In genomic region chr3:197520311-197521276, GRCh38 we compare ENCODE assay signal across 8 cellular contexts. TPM values are rescaled to one million over a fixed set of nuclear protein-coding genes. Genes with fewer than 3 reads are reported as not detected.
DNase-seq lines count a peak whose midpoint lies in the region; ATAC-seq and TF ChIP-seq lines count a peak whose summit lies in the region.

No MANE protein-coding gene starts in this region.

- no peak overlapping the region for H3K4me2 ChIP-seq in fibroblast of lung (ENCODE audit: extremely low read depth, insufficient read depth, low read length)

- H3K27ac ChIP-seq in Panc1 (ENCODE audit: low read length) (no peak overlapping the region), fibroblast of lung (ENCODE audit: insufficient read depth, low read length) (no peak overlapping the region)

- TF ChIP-seq CTCF in Panc1 (IDR thresholded peaks at IDR 0.05): no peak
- no peak for TF ChIP-seq CTCF in fibroblast of lung (conservative IDR thresholded peaks at IDR 0.05 in 1 of 2, IDR thresholded peaks at IDR 0.05 in 1 of 2; ENCODE audit: low read depth in 1 of 2, low read length in 2 of 2)
- no peak for TF ChIP-seq CTCF in osteocyte (IDR thresholded peaks at IDR 0.05)

- H3K4me3 ChIP-seq in Panc1 (ENCODE audit: low read depth in 2 of 2, low read length in 2 of 2): no peak overlapping the region
- H3K4me3 ChIP-seq in fibroblast of lung (replicated peaks in 1 of 4; ENCODE audit: control extremely low read depth in 1 of 4, insufficient read depth in 1 of 4, low read depth in 3 of 4, low read length in 4 of 4): no peak overlapping the region

- no peaks in the 10 kb centered on the region for H3K27me3 Mint-ChIP-seq in osteocyte (ENCODE audit: unreplicated experiment)

- no peaks in the 10 kb centered on the region for H3K36me3 ChIP-seq in Panc1 (ENCODE audit: control insufficient read depth, insufficient read depth, low read length)
- no peaks in the 10 kb centered on the region for H3K36me3 ChIP-seq in fibroblast of lung (ENCODE audit: control insufficient read depth, insufficient read depth, low read length)

- peak overlapping the region; percentile 56 for H3K27ac Mint-ChIP-seq in osteocyte (ENCODE audit: unreplicated experiment)

- in situ Hi-C loops in Panc1 (cut with HindIII; ENCODE audit: low pct_unique_long_range_greater_than_20kb, low sequenced_read_pairs): no loop called here

- CTCF ChIA-PET in Panc1 (lab: Charles Lee): no interaction called here

- H2AFZ ChIP-seq in fibroblast of lung (ENCODE audit: low read length): peak overlapping the region; percentile 33

- no peaks in the 10 kb centered on the region; the same call in 1 of the 2 replicates for H3K27me3 ChIP-seq in Panc1 (ENCODE audit: control insufficient read depth, insufficient read depth, low read length)
- H3K27me3 ChIP-seq in fibroblast of lung (ENCODE audit: control insufficient read depth, insufficient read depth, low read length): no peaks in the 10 kb centered on the region

- DNase-seq in Daoy (ENCODE audit: low read depth): peak; percentile 53
- DNase-seq in Panc1 (ENCODE audit: low read depth, low spot score): no peak
- DNase-seq in fibroblast of lung (ENCODE audit: low read depth in 2 of 2): peak; percentile 63 to 73
- DNase-seq in osteocyte (ENCODE audit: extremely low spot score, unreplicated experiment): no peak
- DNase-seq in activated effector memory CD4-positive, alpha-beta T cell treated with Interleukin-2 at 50 U/mL for 16 hours: no peak

- H3K4me3 Mint-ChIP-seq in osteocyte (ENCODE audit: unreplicated experiment): no peak overlapping the region

- peak; percentile 50 for ATAC-seq in Panc1
- ATAC-seq in GM19035 (IDR thresholded peaks at IDR 0.05; ENCODE audit: unreplicated experiment): no peak
- ATAC-seq in GM18519 (IDR thresholded peaks at IDR 0.05; ENCODE audit: low FRiP score, unreplicated experiment): no peak
- no peak for ATAC-seq in GM19452 (IDR thresholded peaks at IDR 0.05; ENCODE audit: unreplicated experiment)

- H3K9ac ChIP-seq in fibroblast of lung (ENCODE audit: insufficient read depth, low read length): no peak overlapping the region

- BruUV-seq in Panc1 (replicated peaks; lab: Mats Ljungman, UMichigan): no TSS peak

- no peaks in the 10 kb centered on the region for H4K20me1 ChIP-seq in fibroblast of lung (ENCODE audit: control insufficient read depth, extremely low read depth, insufficient read depth, low read length)

- peaks cover 41% of the 10 kb centered on the region for H3K4me1 Mint-ChIP-seq in osteocyte (ENCODE audit: unreplicated experiment)

- no peaks in the 10 kb centered on the region for H3K79me2 ChIP-seq in fibroblast of lung (ENCODE audit: control insufficient read depth, insufficient read depth, low read length)

- no peaks in the 10 kb centered on the region for H3K9me3 Mint-ChIP-seq in osteocyte (ENCODE audit: unreplicated experiment)

- intact Hi-C loops in Panc1 (cut with micrococcal nuclease; ENCODE audit: unreplicated experiment): no loop called here

- H3K4me1 ChIP-seq in Panc1 (ENCODE audit: control insufficient read depth, insufficient read depth, low read length): 0 out of 2 replicates have a peak, but pooled peaks cover 4% of the 10 kb centered on the region
- peaks cover 13% of the 10 kb centered on the region for H3K4me1 ChIP-seq in fibroblast of lung (ENCODE audit: control insufficient read depth, extremely low read depth, insufficient read depth, low read length)

- H3K9me3 ChIP-seq in Panc1 (ENCODE audit: control insufficient read depth, insufficient read depth, low read depth, low read length) (no peaks in the 10 kb centered on the region), fibroblast of lung (ENCODE audit: control insufficient read depth, insufficient read depth, low read depth, low read length) (no peaks in the 10 kb centered on the region)

- POLR2A ChIA-PET in Panc1 (lab: Charles Lee): no interaction called here

- no peaks in the 10 kb centered on the region for H3K36me3 Mint-ChIP-seq in osteocyte (ENCODE audit: unreplicated experiment)

RNA-seq across cellular contexts. Expression of gene BDH1, which starts 35.2 kb away (rescaled TPM):
- total RNA-seq in Daoy (2014; rRNA removed; shearing (Covaris generic)): 6.9 and 14.9 TPM in 2 replicates
- total RNA-seq in Panc1 (2021; ENCODE audit: unreplicated experiment) (4.8 TPM), fibroblast of lung (0.51 and 0.66 TPM in 2 replicates), osteocyte (9.8 and 12.1 TPM in 2 replicates)
- 5.0 TPM for polyA plus RNA-seq in Panc1 (2012; ENCODE audit: insufficient read length)
- 3.1 and 8.2 TPM in 2 replicates for polyA plus RNA-seq in fibroblast of lung
- 1.7 and 6.5 TPM in 2 replicates for polyA plus RNA-seq in fibroblast of lung (2012)
- polyA minus RNA-seq in fibroblast of lung (ENCODE audit: low replicate concordance): 5.1 and 5.8 TPM in 2 replicates

Comparison
In these comparisons a context has a peak if more than half of its experiments do, and no peak if none do; other contexts are left out.
1. DNase-seq: peak in Daoy (single experiment) and fibroblast of lung (2 of 2); none in Panc1 (single experiment), osteocyte (single experiment) and activated effector memory CD4-positive, alpha-beta T cell treated with Interleukin-2 at 50 U/mL for 16 hours (single experiment).